In the genomic region with DNA sequence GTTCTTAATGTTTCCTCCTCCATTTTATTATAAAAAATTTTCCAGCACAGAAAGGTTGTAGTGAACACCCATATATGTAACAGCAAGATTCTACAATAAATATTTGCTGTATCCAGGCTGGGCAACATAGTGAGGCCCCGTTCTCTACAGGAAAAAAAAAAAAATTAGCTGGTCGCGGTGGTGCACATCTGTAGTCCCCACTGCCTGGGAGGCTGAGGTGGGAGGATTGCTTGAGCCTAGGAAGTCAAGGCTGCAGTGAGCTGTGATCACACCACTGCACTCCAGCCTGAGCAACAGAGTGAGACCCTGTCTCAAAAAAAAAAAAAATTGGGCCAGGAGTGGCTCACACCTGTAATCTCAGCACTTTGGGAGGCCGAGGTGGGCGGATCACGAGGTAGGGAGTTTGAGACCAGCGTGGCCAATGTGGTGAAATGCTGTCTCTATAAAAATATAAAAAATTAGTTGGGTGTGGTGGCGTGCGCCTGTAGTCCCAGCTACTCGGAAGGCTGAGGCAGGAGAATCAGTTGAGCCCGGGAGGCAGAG, we compare ENCODE assay signal across 8 cellular contexts. TPM values are rescaled to one million over a fixed set of nuclear protein-coding genes. Genes with fewer than 3 reads are reported as not detected.
A peak's percentile ranks its signal among the peaks of the same experiment; 100 is the strongest.
DNase-seq lines count a peak whose midpoint lies in the region; ATAC-seq, FAIRE-seq and TF ChIP-seq lines count a peak whose summit lies in the region.
"Not testable (repeated sequence)": the region's sequence is repeated elsewhere in the genome, so short reads cannot be mapped to it uniquely, and the experiment has no call there.

No MANE protein-coding gene starts in this region.

- H2AFZ ChIP-seq in DND-41 (ENCODE audit: low read depth, low read length); GM12878 (ENCODE audit: control insufficient read depth, low read depth, low read length): not testable (repeated sequence)

- SMC1A ChIA-PET in GM12878 (lab: Charles Lee; ENCODE audit: uncharacterized antibody, unreplicated experiment) = interaction anchor here (0.6 to 1.6 kb wide), 5 partner anchors 14 to 115 kb away, joined by 3 to 5 read pairs (median 4); a partner anchor contains a TSS

- not testable (repeated sequence) for TF ChIP-seq EP300 in GM12878 (IDR thresholded peaks at IDR 0.05; ENCODE audit: borderline replicate concordance in 1 of 2, control insufficient read depth in 1 of 2, low read depth in 2 of 2, low read length in 2 of 2); upper lobe of left lung (IDR thresholded peaks at IDR 0.05)

- intact Hi-C loops in GM12878 (cut with micrococcal nuclease; ENCODE audit: unreplicated experiment); esophagus squamous epithelium (cut with DNase I): not testable (repeated sequence)
- intact Hi-C loops in psoas muscle (cut with DNase I) = loop anchor here in 1 of 2 donors (5.0 kb wide), 1 partner anchor 62 kb away; a partner anchor contains a TSS

- in situ Hi-C loops in GM12878 (cut with MboI) = not testable (repeated sequence)

- not testable (repeated sequence) for BruUV-seq in GM12878 (replicated peaks; lab: Mats Ljungman, UMichigan)

- H3K9me3 Mint-ChIP-seq in activated CD4-positive, alpha-beta memory T cell treated with anti-CD3 and anti-CD28 coated beads, Interleukin-2, amount 10 ng/mL, durations not matched to agents 7 days and 5 days; memory B cell: not testable (repeated sequence)

- H3K36me3 Mint-ChIP-seq in activated CD4-positive, alpha-beta memory T cell treated with anti-CD3 and anti-CD28 coated beads, Interleukin-2, amount 10 ng/mL, durations not matched to agents 7 days and 5 days (ENCODE audit: low read depth) = peaks cover 39% of the 10 kb centered on the region
- peaks cover 11% of the 10 kb centered on the region for H3K36me3 Mint-ChIP-seq in memory B cell

- H3K4me3 Mint-ChIP-seq in activated CD4-positive, alpha-beta memory T cell treated with anti-CD3 and anti-CD28 coated beads, Interleukin-2, amount 10 ng/mL, durations not matched to agents 7 days and 5 days = peak overlapping the region; percentile 87
- peak overlapping the region; percentile 94 for H3K4me3 Mint-ChIP-seq in memory B cell

- CTCF ChIA-PET in activated CD4-positive, alpha-beta memory T cell treated with anti-CD3 and anti-CD28 coated beads, Interleukin-2, amount 10 ng/mL, durations not matched to agents 7 days and 5 days (lab: Charles Lee) = interaction anchor here (0.6 to 0.7 kb wide), 2 partner anchors 953 to 1988 kb away, joined by 4 read pairs; a partner anchor contains a TSS
- CTCF ChIA-PET in GM12878 (lab: Yijun Ruan, JAX) = interaction anchor here (0.6 to 1.3 kb wide), 4 partner anchors 14 to 54 kb away, joined by 3 read pairs; a partner anchor contains a TSS

- not testable (repeated sequence) for TF ChIP-seq RAD21 in GM12878 (IDR thresholded peaks at IDR 0.05; ENCODE audit: insufficient read depth, low read depth, low read length)

- POLR2A ChIA-PET in activated CD4-positive, alpha-beta memory T cell treated with anti-CD3 and anti-CD28 coated beads, Interleukin-2, amount 10 ng/mL, durations not matched to agents 7 days and 5 days (lab: Charles Lee) = interaction anchor here (0.8 to 8.4 kb wide), 4 partner anchors 11 to 459 kb away, joined by 3 to 251 read pairs (median 4); a partner anchor contains a TSS
- POLR2A ChIA-PET in GM12878 (lab: Charles Lee) = interaction anchor here (0.5 to 4.9 kb wide), 6 partner anchors 11 to 944 kb away, joined by 3 to 73 read pairs (median 5); a partner anchor contains a TSS

- not testable (repeated sequence) for ATAC-seq in DND-41 (ENCODE audit: insufficient read depth, low read depth); GM12878; memory B cell (ENCODE audit: low read depth); psoas muscle; upper lobe of left lung (ENCODE audit: low FRiP score in 2 of 2)

- H3K79me2 ChIP-seq in DND-41 (ENCODE audit: insufficient read depth, low read length) (peaks cover 84% of the 10 kb centered on the region), GM12878 (ENCODE audit: control insufficient read depth, insufficient read depth, low read length) (peaks cover 70% of the 10 kb centered on the region)

- RAD21 ChIA-PET in GM12878 (lab: Charles Lee; ENCODE audit: unreplicated experiment) = not testable (repeated sequence)

- H3K4me2 ChIP-seq in DND-41 (ENCODE audit: insufficient read depth, low read length) (peak overlapping the region; percentile 87), GM12878 (ENCODE audit: control insufficient read depth, insufficient read depth) (peak overlapping the region; percentile 28)

- H3K9ac ChIP-seq in DND-41 (ENCODE audit: low read depth, low read length) = peak overlapping the region; percentile 86
- peak overlapping the region; percentile 92; the same call in 1 of the 2 replicates for H3K9ac ChIP-seq in GM12878 (ENCODE audit: control insufficient read depth, insufficient read depth, low read length)

- H3K27ac ChIP-seq in DND-41 (ENCODE audit: low read length); GM12878 (ENCODE audit: control insufficient read depth, insufficient read depth); esophagus squamous epithelium; psoas muscle; upper lobe of left lung: not testable (repeated sequence)

- H3K4me1 ChIP-seq in DND-41 (ENCODE audit: insufficient read depth, low read length) (peaks cover 54% of the 10 kb centered on the region), esophagus squamous epithelium (peaks cover 15 to 53% (median 22%) of the 10 kb centered on the region in 3 donors), psoas muscle (peaks cover 21% of the 10 kb centered on the region), upper lobe of left lung (peaks cover 22 to 46% (median 31%) of the 10 kb centered on the region in 4 donors)
- H3K4me1 ChIP-seq in GM12878 (ENCODE audit: control insufficient read depth, insufficient read depth, low read length) = not testable (repeated sequence)

- peaks cover 52% of the 10 kb centered on the region for H4K20me1 ChIP-seq in DND-41 (ENCODE audit: insufficient read depth, low read length)
- not testable (repeated sequence) for H4K20me1 ChIP-seq in GM12878 (ENCODE audit: control insufficient read depth, insufficient read depth)

- H3K27ac Mint-ChIP-seq in activated CD4-positive, alpha-beta memory T cell treated with anti-CD3 and anti-CD28 coated beads, Interleukin-2, amount 10 ng/mL, durations not matched to agents 7 days and 5 days = peak overlapping the region; percentile 58
- not testable (repeated sequence) for H3K27ac Mint-ChIP-seq in memory B cell

- H3K36me3 ChIP-seq in DND-41 (ENCODE audit: insufficient read depth, low read length) (peaks cover 32% of the 10 kb centered on the region), esophagus squamous epithelium (peaks cover 0 to 35% (median 0%) of the 10 kb centered on the region in 3 donors), psoas muscle (ENCODE audit: insufficient read depth in 1 of 2, low read depth in 1 of 2) (peaks cover 0 to 29% of the 10 kb centered on the region in 2 donors), upper lobe of left lung (peaks cover 0 to 16% (median 3%) of the 10 kb centered on the region in 4 donors)
- H3K36me3 ChIP-seq in GM12878 (ENCODE audit: control insufficient read depth in 2 of 2, insufficient read depth in 2 of 2, low read length in 1 of 2) = not testable (repeated sequence)

- TF ChIP-seq CTCF in DND-41 (IDR thresholded peaks at IDR 0.05; ENCODE audit: borderline replicate concordance, extremely low read depth, low read length, poor library complexity, severe bottlenecking); NB4 (IDR thresholded peaks at IDR 0.05; ENCODE audit: low read depth, low read length); GM12878 (IDR thresholded peaks at IDR 0.05 in 2 of 3, conservative IDR thresholded peaks at IDR 0.05 in 1 of 3; ENCODE audit: control insufficient read depth in 2 of 3, extremely low read depth in 1 of 3, insufficient read depth in 1 of 3, low read depth in 3 of 3, low read length in 3 of 3); esophagus squamous epithelium (IDR thresholded peaks at IDR 0.05); psoas muscle (IDR thresholded peaks at IDR 0.05); upper lobe of left lung (IDR thresholded peaks at IDR 0.05): not testable (repeated sequence)

- H3K27me3 Mint-ChIP-seq in activated CD4-positive, alpha-beta memory T cell treated with anti-CD3 and anti-CD28 coated beads, Interleukin-2, amount 10 ng/mL, durations not matched to agents 7 days and 5 days; memory B cell: not testable (repeated sequence)

- H3K4me3 ChIP-seq in DND-41 (ENCODE audit: low read depth in 1 of 2, low read length in 2 of 2) (peak overlapping the region; percentile 43 to 67; a peak in 3 of 4 replicates), NB4 (ENCODE audit: low read depth, low read length) (peak overlapping the region; percentile 87), GM12878 (peak overlapping the region; percentile 99), esophagus squamous epithelium (peak overlapping the region in 3 of 4 donors; percentile 87 to 95 (median 94)), psoas muscle (peak overlapping the region; percentile 98), upper lobe of left lung (peak overlapping the region in 3 of 4 donors; percentile 70 to 89 (median 84))

- 52% methylated on average over 11 of the region's 11 CpGs for WGBS in GM12878 (ENCODE audit: insufficient coverage, insufficient replicate concordance, low lambda C conversion rate, missing lambda C conversion rate)
- WGBS in esophagus squamous epithelium, 2 donors = 79% methylated on average over 10 to 11 of the region's 11 CpGs
- WGBS in psoas muscle, 3 donors = 81 to 84% (median 83%) methylated on average over 11 of the region's 11 CpGs
- WGBS in upper lobe of left lung, 2 donors = 76 to 81% methylated on average over 11 of the region's 11 CpGs

- not testable (repeated sequence) for H3K27me3 ChIP-seq in DND-41 (ENCODE audit: insufficient read depth, low read length, poor library complexity); GM12878 (replicated peaks in 1 of 2; ENCODE audit: control insufficient read depth in 2 of 2, insufficient read depth in 2 of 2, low read length in 1 of 2); esophagus squamous epithelium; psoas muscle (ENCODE audit: insufficient read depth in 3 of 3, low read length in 2 of 3); upper lobe of left lung

- not testable (repeated sequence) for TF ChIP-seq POLR2A in NB4 (IDR thresholded peaks at IDR 0.05; ENCODE audit: extremely low read depth, insufficient read length); GM12878 (IDR thresholded peaks at IDR 0.05; ENCODE audit: low read depth, low read length); esophagus squamous epithelium (IDR thresholded peaks at IDR 0.05); upper lobe of left lung (IDR thresholded peaks at IDR 0.05)

- H3K9me3 ChIP-seq in DND-41 (ENCODE audit: insufficient read depth, low read length, severe bottlenecking); GM12878 (replicated peaks; ENCODE audit: control insufficient read depth, insufficient read depth, low read length); esophagus squamous epithelium; psoas muscle; upper lobe of left lung: not testable (repeated sequence)

- DNase-seq in DND-41; NB4 (ENCODE audit: low read depth); activated CD4-positive, alpha-beta memory T cell treated with anti-CD3 and anti-CD28 coated beads, Interleukin-2, amount 10 ng/mL, durations not matched to agents 7 days and 5 days; GM12878 (ENCODE audit: low read depth, low spot score); esophagus squamous epithelium (lab: John Stamatoyannopoulos, UW); memory B cell (ENCODE audit: low spot score in 2 of 2); psoas muscle; upper lobe of left lung: not testable (repeated sequence)

- peaks cover 39% of the 10 kb centered on the region for H3K4me1 Mint-ChIP-seq in activated CD4-positive, alpha-beta memory T cell treated with anti-CD3 and anti-CD28 coated beads, Interleukin-2, amount 10 ng/mL, durations not matched to agents 7 days and 5 days
- peaks cover 22% of the 10 kb centered on the region for H3K4me1 Mint-ChIP-seq in memory B cell

- not testable (repeated sequence) for FAIRE-seq in GM12878 (lab: Jason Lieb, UNC)

RNA-seq across cellular contexts. Expression of a gene that starts 3.4 kb away (rescaled TPM):
- 10 to 100 TPM; 68.1 to 70.7 TPM for total RNA-seq in activated CD4-positive, alpha-beta memory T cell treated with anti-CD3 and anti-CD28 coated beads, Interleukin-2, amount 10 ng/mL, durations not matched to agents 7 days and 5 days
- total RNA-seq in GM12878 (2013; cell fraction: nucleolus; rRNA removed) = 148 and 150 TPM in 2 replicates
- 33.3 and 44.8 TPM in 2 replicates for total RNA-seq in GM12878 (2014; rRNA removed)
- total RNA-seq in GM12878 (2014; rRNA removed; fragmentation: Illumina TruSeq; extraction: Trizol) = 32.0 and 33.5 TPM in 2 replicates
- 53.2 and 55.1 TPM in 2 replicates for total RNA-seq in GM12878 (2021)
- polyA plus RNA-seq in GM12878 (2011; ENCODE audit: low read depth) = 15.9 TPM
- 32.9 and 39.0 TPM in 2 replicates for polyA plus RNA-seq in GM12878 (2011; rRNA removed)
- polyA plus RNA-seq in GM12878 (2011; cell fraction: cytosol; rRNA removed) = 27.5 and 29.0 TPM in 2 replicates
- polyA plus RNA-seq in GM12878 (2011; cell fraction: nucleus; rRNA removed) = 29.7 and 32.9 TPM in 2 replicates
- polyA plus RNA-seq in GM12878 (2012) = 27.1 and 32.0 TPM in 2 replicates
- polyA plus RNA-seq in GM12878 (2014; fragmentation: Illumina TruSeq; extraction: Trizol) = 47.7 and 49.1 TPM in 2 replicates
- polyA plus RNA-seq in GM12878 (2014; fragmentation: Nextera tagmentation; extraction: Ambion mirVana) = 1 to 10 TPM; 3.2 to 3.4 TPM
- 31.9 and 33.4 TPM in 2 replicates for polyA plus RNA-seq in GM12878 (2014; rRNA removed)
- polyA plus RNA-seq in GM12878 (2016; fragmentation: Nextera tagmentation; extraction: Ambion mirVana) = 10 to 100 TPM; 16.5 to 16.6 TPM
- 66.5 and 81.0 TPM in 2 replicates for polyA minus RNA-seq in GM12878 (2011; rRNA and poly(A)+ RNA removed)
- polyA minus RNA-seq in GM12878 (2011; cell fraction: cytosol; rRNA and poly(A)+ RNA removed) = 40.8 and 41.1 TPM in 2 replicates
- 35.8 and 58.9 TPM in 2 replicates for polyA minus RNA-seq in GM12878 (2011; cell fraction: nucleus; rRNA and poly(A)+ RNA removed)
- 10 to 100 TPM; 22.9 to 47.3 (median 33.5) TPM for total RNA-seq in esophagus squamous epithelium
- 10 to 100 TPM; 17.8 to 25.3 (median 21.7) TPM for total RNA-seq in psoas muscle
- polyA plus RNA-seq in psoas muscle = 10 to 100 TPM in 1 of 3 donors, 1 to 10 TPM in 2; 3.5 to 13.8 (median 6.1) TPM
- 100 to 1,000 TPM in 1 of 6 donors, 10 to 100 TPM in 5; 41.2 to 111 (median 52.8) TPM for total RNA-seq in upper lobe of left lung

RNA-seq across cellular contexts. Expression of a gene that starts 13.6 kb away (rescaled TPM):
- total RNA-seq in activated CD4-positive, alpha-beta memory T cell treated with anti-CD3 and anti-CD28 coated beads, Interleukin-2, amount 10 ng/mL, durations not matched to agents 7 days and 5 days = 10 to 100 TPM; 51.0 to 51.9 TPM
- 36.6 and 39.3 TPM in 2 replicates for total RNA-seq in GM12878 (2013; cell fraction: nucleolus; rRNA removed)
- 27.2 and 28.1 TPM in 2 replicates for total RNA-seq in GM12878 (2014; rRNA removed)
- 33.0 and 34.9 TPM in 2 replicates for total RNA-seq in GM12878 (2014; rRNA removed; fragmentation: Illumina TruSeq; extraction: Trizol)
- 40.2 and 41.2 TPM in 2 replicates for total RNA-seq in GM12878 (2021)
- 19.1 TPM for polyA plus RNA-seq in GM12878 (2011; ENCODE audit: low read depth)
- 42.0 and 45.4 TPM in 2 replicates for polyA plus RNA-seq in GM12878 (2011; rRNA removed)
- polyA plus RNA-seq in GM12878 (2011; cell fraction: cytosol; rRNA removed) = 28.4 and 30.1 TPM in 2 replicates
- polyA plus RNA-seq in GM12878 (2011; cell fraction: nucleus; rRNA removed) = 38.8 and 42.1 TPM in 2 replicates
- polyA plus RNA-seq in GM12878 (2012) = 18.6 and 21.1 TPM in 2 replicates
- 50.1 and 58.0 TPM in 2 replicates for polyA plus RNA-seq in GM12878 (2014; fragmentation: Illumina TruSeq; extraction: Trizol)
- polyA plus RNA-seq in GM12878 (2014; fragmentation: Nextera tagmentation; extraction: Ambion mirVana) = 10 to 100 TPM in 1 of 2 experiments, 1 to 10 TPM in 1; 8.7 to 10.8 TPM
- 27.4 and 32.1 TPM in 2 replicates for polyA plus RNA-seq in GM12878 (2014; rRNA removed)
- 10 to 100 TPM; 22.8 to 25.4 TPM for polyA plus RNA-seq in GM12878 (2016; fragmentation: Nextera tagmentation; extraction: Ambion mirVana)
- 46.6 and 64.0 TPM in 2 replicates for polyA minus RNA-seq in GM12878 (2011; rRNA and poly(A)+ RNA removed)
- polyA minus RNA-seq in GM12878 (2011; cell fraction: cytosol; rRNA and poly(A)+ RNA removed) = 17.8 and 17.9 TPM in 2 replicates
- 17.9 and 26.7 TPM in 2 replicates for polyA minus RNA-seq in GM12878 (2011; cell fraction: nucleus; rRNA and poly(A)+ RNA removed)
- total RNA-seq in esophagus squamous epithelium = 10 to 100 TPM; 11.2 to 22.9 (median 16.1) TPM
- total RNA-seq in psoas muscle = 10 to 100 TPM; 18.2 to 28.5 (median 25.9) TPM
- 10 to 100 TPM in 2 of 3 donors, 1 to 10 TPM in 1; 6.2 to 19.2 (median 12.0) TPM for polyA plus RNA-seq in psoas muscle
- total RNA-seq in upper lobe of left lung = 10 to 100 TPM; 12.8 to 33.1 (median 24.6) TPM
